16 cellular contexts compared by ENCODE assay signal in genomic region chr14:100644784-100645183, GRCh38. TPM values are rescaled to one million over a fixed set of nuclear protein-coding genes. Genes with fewer than 3 reads are reported as not detected.
DNase-seq lines count a peak whose midpoint lies in the region; ATAC-seq and TF ChIP-seq lines count a peak whose summit lies in the region.
"Had no signal": no experiment of that assay in that cellular context is flagged by ENCODE, and none has a peak within 500 bp of the region (broad histone marks: within the 10 kb centered on the region; RNA-seq: fewer than 3 reads in every experiment).

No MANE protein-coding gene starts in this region.

- peaks cover 8% of the 10 kb centered on the region for H3K27me3 Mint-ChIP-seq in T-helper 2 cell treated with Interferon-gamma antibody and Interleukin-4, amounts not matched to agents 5 μg/mL and 100 μg/mL, for 36 hours (ENCODE audit: low read depth)
- peaks cover 4% of the 10 kb centered on the region for H3K27me3 Mint-ChIP-seq in T-helper 17 cell

- H4K8ac ChIP-seq in mesendoderm (ENCODE audit: low read depth, low read length) = no peak overlapping the region

- H3K36me3 Mint-ChIP-seq in T-helper 2 cell treated with Interferon-gamma antibody and Interleukin-4, amounts not matched to agents 5 μg/mL and 100 μg/mL, for 36 hours (ENCODE audit: low read depth) = peaks cover 3% of the 10 kb centered on the region
- no peaks in the 10 kb centered on the region for H3K36me3 Mint-ChIP-seq in T-helper 17 cell (ENCODE audit: low read depth)
- H3K36me3 Mint-ChIP-seq: mesothelial cell of epicardium had no signal

- H2AFZ ChIP-seq in DND-41 (ENCODE audit: low read depth, low read length) = peak overlapping the region; percentile 49

- H3K4me3 ChIP-seq in DND-41 (ENCODE audit: low read depth in 1 of 2, low read length in 2 of 2) (peak overlapping the region in 1 of 2 experiments; percentile 33; a peak in 2 of 4 replicates), mesendoderm (ENCODE audit: low read length) (no peak overlapping the region)

- H3K4me3 Mint-ChIP-seq in T-helper 2 cell treated with Interferon-gamma antibody and Interleukin-4, amounts not matched to agents 5 μg/mL and 100 μg/mL, for 36 hours = peak overlapping the region; percentile 66
- H3K4me3 Mint-ChIP-seq in T-helper 17 cell = peak overlapping the region; percentile 7
- H3K4me3 Mint-ChIP-seq: mesothelial cell of epicardium had no signal

- no peak for TF ChIP-seq CTCF in DND-41 (IDR thresholded peaks at IDR 0.05; ENCODE audit: borderline replicate concordance, extremely low read depth, low read length, poor library complexity, severe bottlenecking)

- no peak overlapping the region for H4K5ac ChIP-seq in mesendoderm (ENCODE audit: low read length)

- H2BK120ac ChIP-seq in mesendoderm (ENCODE audit: low read depth, low read length) = no peak overlapping the region

- H3K27ac ChIP-seq in DND-41 (ENCODE audit: low read length) (peak overlapping the region; percentile 95), mesendoderm (ENCODE audit: low read depth, low read length) (no peak overlapping the region)
- H3K27ac ChIP-seq: HL-60 had no signal

- H3K4ac ChIP-seq in mesendoderm (ENCODE audit: low read depth, low read length) = no peak overlapping the region

- peaks cover 76% of the 10 kb centered on the region for H3K4me1 ChIP-seq in DND-41 (ENCODE audit: insufficient read depth, low read length)
- H3K4me1 ChIP-seq in mesendoderm (ENCODE audit: control insufficient read depth, low read depth, low read length) = peaks cover 2% of the 10 kb centered on the region

- DNase-seq in T-helper 2 cell treated with Interferon-gamma antibody and Interleukin-4, amounts not matched to agents 5 μg/mL and 100 μg/mL, for 36 hours (ENCODE audit: low spot score) = no peak
- DNase-seq in T-helper 2 cell (no peak), DND-41 (peak; percentile 84), T-helper 17 cell (no peak), mesendoderm (no peak), hippocampal formation (lab: John Stamatoyannopoulos, UW) (no peak), left lobe of liver (ENCODE audit: low spot score) (no peak)
- DNase-seq: BE2C; caudate nucleus; IMR-90; NCI-H2029; small intestine; stimulated activated CD4-positive, alpha-beta T cell treated with anti-CD3 and anti-CD28 coated beads, Interleukin-4, amount 100 ng/mL, for 1 hour had no signal

- H4K20me1 ChIP-seq in DND-41 (ENCODE audit: insufficient read depth, low read length) = no peaks in the 10 kb centered on the region

- H3K9me3 Mint-ChIP-seq in T-helper 2 cell treated with Interferon-gamma antibody and Interleukin-4, amounts not matched to agents 5 μg/mL and 100 μg/mL, for 36 hours = peaks cover 6% of the 10 kb centered on the region
- H3K9me3 Mint-ChIP-seq: mesothelial cell of epicardium had no signal

- H3K9me3 ChIP-seq in DND-41 (ENCODE audit: insufficient read depth, low read length, severe bottlenecking) (no peaks in the 10 kb centered on the region), T-helper 17 cell (ENCODE audit: control insufficient read depth, low read length, poor library complexity, severe bottlenecking) (no peaks in the 10 kb centered on the region)
- H3K9me3 ChIP-seq: BE2C had no signal

- H3K79me2 ChIP-seq in DND-41 (ENCODE audit: insufficient read depth, low read length) = no peaks in the 10 kb centered on the region
- H3K79me2 ChIP-seq in mesendoderm (ENCODE audit: control insufficient read depth, insufficient read depth, low read length) = no peaks in the 10 kb centered on the region

- peak overlapping the region; percentile 82 for H3K27ac Mint-ChIP-seq in T-helper 2 cell treated with Interferon-gamma antibody and Interleukin-4, amounts not matched to agents 5 μg/mL and 100 μg/mL, for 36 hours
- H3K27ac Mint-ChIP-seq in T-helper 17 cell = peak overlapping the region; percentile 34
- H3K27ac Mint-ChIP-seq: mesothelial cell of epicardium had no signal

- H2BK5ac ChIP-seq in mesendoderm (ENCODE audit: low read length) = no peak overlapping the region

- no peak overlapping the region for H2BK15ac ChIP-seq in mesendoderm (replicated peaks; ENCODE audit: low read depth)

- H3K27me3 ChIP-seq in DND-41 (ENCODE audit: insufficient read depth, low read length, poor library complexity) = no peaks in the 10 kb centered on the region
- H3K27me3 ChIP-seq in mesendoderm (ENCODE audit: insufficient read depth, low read length, poor library complexity) = no peaks in the 10 kb centered on the region
- H3K27me3 ChIP-seq: BE2C had no signal

- H3K36me3 ChIP-seq in DND-41 (ENCODE audit: insufficient read depth, low read length) = no peaks in the 10 kb centered on the region
- no peaks in the 10 kb centered on the region for H3K36me3 ChIP-seq in mesendoderm (ENCODE audit: control insufficient read depth, insufficient read depth, low read length)
- H3K36me3 ChIP-seq: BE2C had no signal

- H3K23ac ChIP-seq in mesendoderm (ENCODE audit: low read length) = no peak overlapping the region

- H3K4me1 Mint-ChIP-seq in T-helper 2 cell treated with Interferon-gamma antibody and Interleukin-4, amounts not matched to agents 5 μg/mL and 100 μg/mL, for 36 hours (ENCODE audit: low read depth) = peaks cover 58% of the 10 kb centered on the region
- peaks cover 45% of the 10 kb centered on the region for H3K4me1 Mint-ChIP-seq in T-helper 17 cell

- peak overlapping the region; percentile 4 for H3K56ac ChIP-seq in mesendoderm (ENCODE audit: low read length)

- H3K9ac ChIP-seq in DND-41 (ENCODE audit: low read depth, low read length) (peak overlapping the region; percentile 64), mesendoderm (ENCODE audit: low read length) (no peak overlapping the region)

- H3K18ac ChIP-seq in mesendoderm (ENCODE audit: low read length) = no peak overlapping the region

- ATAC-seq in DND-41 (ENCODE audit: insufficient read depth, low read depth) (peak; percentile 4), T-helper 17 cell (no peak), GM18511 (IDR thresholded peaks at IDR 0.05; ENCODE audit: unreplicated experiment) (no peak), left lobe of liver (no peak)

- no CpG with 5 or more reads among the region's 8 CpGs for WGBS in mesendoderm (ENCODE audit: extremely low coverage, insufficient coverage, low lambda C conversion rate)

- no peaks in the 10 kb centered on the region for H3K79me1 ChIP-seq in mesendoderm (ENCODE audit: low read length)

- no peak overlapping the region for H2AK5ac ChIP-seq in mesendoderm (ENCODE audit: low read length)

- H3K4me2 ChIP-seq in DND-41 (ENCODE audit: insufficient read depth, low read length) (peak overlapping the region; percentile 53), mesendoderm (ENCODE audit: low read length) (no peak overlapping the region)

RNA-seq across cellular contexts. Expression of gene BEGAIN, which starts 57.6 kb away (rescaled TPM):
- 1 to 10 TPM in 1 of 2 donors, under 1 TPM in 1; 0.50 to 4.5 TPM for total RNA-seq in T-helper 17 cell
- 0.69 TPM for polyA plus RNA-seq in mesendoderm (2013, experiment 1 of 2)
- polyA plus RNA-seq in mesendoderm (2013, experiment 2 of 2) = 0.81 TPM
- 0.70 TPM for total RNA-seq in left lobe of liver
